ENCODE assay signal across 1 cellular context in the genomic region with DNA sequence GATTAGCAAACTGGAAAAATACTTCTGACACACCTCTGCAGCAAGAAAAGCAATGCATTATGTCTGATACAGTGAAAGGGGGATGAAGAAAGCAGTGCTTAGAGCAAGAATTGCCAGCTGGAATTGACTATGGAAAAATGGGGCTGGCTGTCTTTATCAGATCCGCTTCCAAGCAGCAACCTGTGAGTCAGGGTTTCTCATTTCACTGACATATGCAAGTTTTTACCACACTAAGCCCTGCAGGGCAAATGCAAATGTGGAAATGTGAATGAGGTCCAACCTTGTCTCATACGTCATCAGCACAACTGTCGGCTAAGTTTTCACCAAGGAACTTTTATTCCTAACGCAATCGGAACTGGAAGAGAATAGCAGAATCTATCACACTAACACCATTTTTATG.
TF ChIP-seq lines count a peak whose summit lies in the region.

No MANE protein-coding gene starts in this region.

TF ChIP-seq in SK-N-SH, 30 proteins besides CTCF, POLR2A, EP300 and RAD21 (continued from another document):
- TF ChIP-seq EZH2phosphoT487 (IDR thresholded peaks at IDR 0.05; ENCODE audit: borderline replicate concordance, low read depth) (no peak), RCOR1 (IDR thresholded peaks at IDR 0.05; ENCODE audit: low read length) (no peak), MEF2A (IDR thresholded peaks at IDR 0.05; ENCODE audit: borderline replicate concordance, low read depth) (no peak), USF2 (IDR thresholded peaks at IDR 0.05; ENCODE audit: borderline replicate concordance, low read depth, low read length) (no peak), MXI1 (IDR thresholded peaks at IDR 0.05; ENCODE audit: low read depth, low read length) (no peak), CHD2 (IDR thresholded peaks at IDR 0.05; ENCODE audit: low read length, partially characterized antibody) (peak; percentile 24), MAX (IDR thresholded peaks at IDR 0.05; ENCODE audit: low read depth) (peak; percentile 49; the same call in 1 of the 2 replicates), TCF12 (IDR thresholded peaks at IDR 0.05) (peak; percentile 90), SIN3A (IDR thresholded peaks at IDR 0.05; ENCODE audit: borderline replicate concordance, low read depth, low read length) (no peak), GABPA (IDR thresholded peaks at IDR 0.05; ENCODE audit: low read depth) (no peak), RFX5 (IDR thresholded peaks at IDR 0.05; ENCODE audit: low read length) (no peak), FOSL2 (IDR thresholded peaks at IDR 0.05; ENCODE audit: borderline replicate concordance, low read depth) (peak; percentile 75; the same call in 1 of the 2 replicates), ELF1 (IDR thresholded peaks at IDR 0.05) (no peak), NFIC (IDR thresholded peaks at IDR 0.05; ENCODE audit: borderline replicate concordance) (peak; percentile 82)
- TF ChIP-seq, protein P1, sequence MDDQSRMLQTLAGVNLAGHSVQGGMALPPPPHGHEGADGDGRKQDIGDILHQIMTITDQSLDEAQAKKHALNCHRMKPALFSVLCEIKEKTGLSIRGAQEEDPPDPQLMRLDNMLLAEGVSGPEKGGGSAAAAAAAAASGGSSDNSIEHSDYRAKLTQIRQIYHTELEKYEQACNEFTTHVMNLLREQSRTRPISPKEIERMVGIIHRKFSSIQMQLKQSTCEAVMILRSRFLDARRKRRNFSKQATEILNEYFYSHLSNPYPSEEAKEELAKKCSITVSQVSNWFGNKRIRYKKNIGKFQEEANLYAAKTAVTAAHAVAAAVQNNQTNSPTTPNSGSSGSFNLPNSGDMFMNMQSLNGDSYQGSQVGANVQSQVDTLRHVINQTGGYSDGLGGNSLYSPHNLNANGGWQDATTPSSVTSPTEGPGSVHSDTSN (IDR thresholded peaks at IDR 0.05), result peak; percentile 68
- TF ChIP-seq, protein P2, sequence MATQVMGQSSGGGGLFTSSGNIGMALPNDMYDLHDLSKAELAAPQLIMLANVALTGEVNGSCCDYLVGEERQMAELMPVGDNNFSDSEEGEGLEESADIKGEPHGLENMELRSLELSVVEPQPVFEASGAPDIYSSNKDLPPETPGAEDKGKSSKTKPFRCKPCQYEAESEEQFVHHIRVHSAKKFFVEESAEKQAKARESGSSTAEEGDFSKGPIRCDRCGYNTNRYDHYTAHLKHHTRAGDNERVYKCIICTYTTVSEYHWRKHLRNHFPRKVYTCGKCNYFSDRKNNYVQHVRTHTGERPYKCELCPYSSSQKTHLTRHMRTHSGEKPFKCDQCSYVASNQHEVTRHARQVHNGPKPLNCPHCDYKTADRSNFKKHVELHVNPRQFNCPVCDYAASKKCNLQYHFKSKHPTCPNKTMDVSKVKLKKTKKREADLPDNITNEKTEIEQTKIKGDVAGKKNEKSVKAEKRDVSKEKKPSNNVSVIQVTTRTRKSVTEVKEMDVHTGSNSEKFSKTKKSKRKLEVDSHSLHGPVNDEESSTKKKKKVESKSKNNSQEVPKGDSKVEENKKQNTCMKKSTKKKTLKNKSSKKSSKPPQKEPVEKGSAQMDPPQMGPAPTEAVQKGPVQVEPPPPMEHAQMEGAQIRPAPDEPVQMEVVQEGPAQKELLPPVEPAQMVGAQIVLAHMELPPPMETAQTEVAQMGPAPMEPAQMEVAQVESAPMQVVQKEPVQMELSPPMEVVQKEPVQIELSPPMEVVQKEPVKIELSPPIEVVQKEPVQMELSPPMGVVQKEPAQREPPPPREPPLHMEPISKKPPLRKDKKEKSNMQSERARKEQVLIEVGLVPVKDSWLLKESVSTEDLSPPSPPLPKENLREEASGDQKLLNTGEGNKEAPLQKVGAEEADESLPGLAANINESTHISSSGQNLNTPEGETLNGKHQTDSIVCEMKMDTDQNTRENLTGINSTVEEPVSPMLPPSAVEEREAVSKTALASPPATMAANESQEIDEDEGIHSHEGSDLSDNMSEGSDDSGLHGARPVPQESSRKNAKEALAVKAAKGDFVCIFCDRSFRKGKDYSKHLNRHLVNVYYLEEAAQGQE (IDR thresholded peaks at IDR 0.05; ENCODE audit: low read depth, low read length), result no peak
